ENCODE assay signal across 15 cellular contexts in genomic region chr10:133637202-133637845, GRCh38. TPM values are rescaled to one million over a fixed set of nuclear protein-coding genes. Genes with fewer than 3 reads are reported as not detected.
DNase-seq lines count a peak whose midpoint lies in the region; ATAC-seq, FAIRE-seq and TF ChIP-seq lines count a peak whose summit lies in the region.
"Not testable (repeated sequence)": the region's sequence is repeated elsewhere in the genome, so short reads cannot be mapped to it uniquely, and the experiment has no call there.
"Had no signal": no experiment of that assay in that cellular context is flagged by ENCODE, and none has a peak within 500 bp of the region (broad histone marks: within the 10 kb centered on the region; RNA-seq: fewer than 3 reads in every experiment).

No MANE protein-coding gene starts in this region.

- not testable (repeated sequence) for TF ChIP-seq CTCF in BE2C (IDR thresholded peaks at IDR 0.05; ENCODE audit: low read depth, low read length); K562 (IDR thresholded peaks at IDR 0.05 in 2 of 3, conservative IDR thresholded peaks at IDR 0.05 in 1 of 3; ENCODE audit: insufficient read depth in 2 of 3, low read depth in 1 of 3, low read length in 3 of 3); suprapubic skin (IDR thresholded peaks at IDR 0.05)

- H3K27me3 ChIP-seq in BE2C; K562 (ENCODE audit: control insufficient read depth in 2 of 2, insufficient read depth in 2 of 2, low read length in 2 of 2): not testable (repeated sequence)
- peaks cover 23% of the 10 kb centered on the region for H3K27me3 ChIP-seq in suprapubic skin

- not testable (repeated sequence) for H3K27ac Mint-ChIP-seq in T-helper 2 cell treated with Interferon-gamma antibody and Interleukin-4, amounts not matched to agents 5 μg/mL and 100 μg/mL, for 36 hours; activated T-cell treated with anti-CD3 and anti-CD28 coated beads, Interleukin-2, amount 50 U/mL, for 24 hours; naive thymus-derived CD8-positive, alpha-beta T cell

- H3K4me1 Mint-ChIP-seq in T-helper 2 cell treated with Interferon-gamma antibody and Interleukin-4, amounts not matched to agents 5 μg/mL and 100 μg/mL, for 36 hours (ENCODE audit: low read depth); activated T-cell treated with anti-CD3 and anti-CD28 coated beads, Interleukin-2, amount 50 U/mL, for 24 hours (ENCODE audit: low read depth); naive thymus-derived CD8-positive, alpha-beta T cell: not testable (repeated sequence)

- not testable (repeated sequence) for H3K9me1 ChIP-seq in K562 (ENCODE audit: control insufficient read depth, insufficient read depth, low read length)

- not testable (repeated sequence) for H3K36me3 ChIP-seq in BE2C; K562 (ENCODE audit: control insufficient read depth, insufficient read depth, low read length); suprapubic skin

- TF ChIP-seq RAD21 in K562 (CRISPR knock-in tag; conservative IDR thresholded peaks at IDR 0.05 in 1 of 2, IDR thresholded peaks at IDR 0.05 in 1 of 2), result not testable (repeated sequence)

- H3K9ac ChIP-seq in K562 (ENCODE audit: insufficient read depth in 1 of 2, low read depth in 2 of 2, low read length in 2 of 2), result not testable (repeated sequence)

- DNase-seq in BE2C; T-helper 2 cell treated with Interferon-gamma antibody and Interleukin-4, amounts not matched to agents 5 μg/mL and 100 μg/mL, for 36 hours (ENCODE audit: low spot score); K562 (ENCODE audit: extremely low read depth in 1 of 4, low spot score in 3 of 4); suprapubic skin (ENCODE audit: low spot score in 2 of 2): not testable (repeated sequence)
- DNase-seq in activated T-cell treated with anti-CD3 and anti-CD28 coated beads, Interleukin-2, amount 50 U/mL, for 24 hours, result peak; percentile 48
- DNase-seq in naive thymus-derived CD8-positive, alpha-beta T cell, result peak in 5 of 10 donors; percentile 6 to 38 (median 25)

- not testable (repeated sequence) for FAIRE-seq in K562 (lab: Jason Lieb, UNC)

- TF ChIP-seq POLR2A in K562 (conservative IDR thresholded peaks at IDR 0.05); suprapubic skin (IDR thresholded peaks at IDR 0.05): not testable (repeated sequence)

- peak overlapping the region; percentile 35; the same call in 1 of the 2 replicates for H3K4me3 ChIP-seq in BE2C (ENCODE audit: low read depth, low read length)
- H3K4me3 ChIP-seq in K562, result peak overlapping the region; percentile 25; the same call in 1 of the 2 replicates
- peak overlapping the region; percentile 32 for H3K4me3 ChIP-seq in suprapubic skin

- intact Hi-C loops in K562 (cut with micrococcal nuclease), result not testable (repeated sequence)

- BruUV-seq in K562 (replicated peaks; lab: Mats Ljungman, UMichigan), result not testable (repeated sequence)

- POLR2A ChIA-PET in K562 (lab: Yijun Ruan, JAX); naive thymus-derived CD8-positive, alpha-beta T cell (lab: Charles Lee): not testable (repeated sequence)

- H3K4me3 Mint-ChIP-seq in T-helper 2 cell treated with Interferon-gamma antibody and Interleukin-4, amounts not matched to agents 5 μg/mL and 100 μg/mL, for 36 hours, result peak overlapping the region; percentile 42
- peak overlapping the region; percentile 25 for H3K4me3 Mint-ChIP-seq in activated T-cell treated with anti-CD3 and anti-CD28 coated beads, Interleukin-2, amount 50 U/mL, for 24 hours
- H3K4me3 Mint-ChIP-seq in naive thymus-derived CD8-positive, alpha-beta T cell, result peak overlapping the region in 8 of 10 donors; percentile 7 to 65 (median 46)

- not testable (repeated sequence) for H3K36me3 Mint-ChIP-seq in T-helper 2 cell treated with Interferon-gamma antibody and Interleukin-4, amounts not matched to agents 5 μg/mL and 100 μg/mL, for 36 hours (ENCODE audit: low read depth); activated T-cell treated with anti-CD3 and anti-CD28 coated beads, Interleukin-2, amount 50 U/mL, for 24 hours (ENCODE audit: low read depth); naive thymus-derived CD8-positive, alpha-beta T cell

- not testable (repeated sequence) for H3K9me3 ChIP-seq in BE2C; K562 (replicated peaks; ENCODE audit: control insufficient read depth, insufficient read depth, low read depth, low read length); suprapubic skin

- not testable (repeated sequence) for TF ChIP-seq EP300 in K562 (IDR thresholded peaks at IDR 0.05; ENCODE audit: low read length); suprapubic skin (IDR thresholded peaks at IDR 0.05)

- H3K4me1 ChIP-seq in BE2C; K562 (replicated peaks in 1 of 2; ENCODE audit: control insufficient read depth in 2 of 2, insufficient read depth in 2 of 2, low read length in 2 of 2); suprapubic skin: not testable (repeated sequence)

- not testable (repeated sequence) for H4K20me1 ChIP-seq in K562 (replicated peaks; ENCODE audit: control insufficient read depth, insufficient read depth, low read length)

- peaks cover 12% of the 10 kb centered on the region for H3K27me3 Mint-ChIP-seq in T-helper 2 cell treated with Interferon-gamma antibody and Interleukin-4, amounts not matched to agents 5 μg/mL and 100 μg/mL, for 36 hours (ENCODE audit: low read depth)
- not testable (repeated sequence) for H3K27me3 Mint-ChIP-seq in activated T-cell treated with anti-CD3 and anti-CD28 coated beads, Interleukin-2, amount 50 U/mL, for 24 hours; naive thymus-derived CD8-positive, alpha-beta T cell

- not testable (repeated sequence) for H2AFZ ChIP-seq in K562 (ENCODE audit: low read depth, low read length)

- not testable (repeated sequence) for H3K79me2 ChIP-seq in K562 (ENCODE audit: control insufficient read depth, insufficient read depth, low read length)

- H3K27ac ChIP-seq in K562 (ENCODE audit: extremely low read depth, low read depth, low read length); suprapubic skin: not testable (repeated sequence)

- H3K9me3 Mint-ChIP-seq in T-helper 2 cell treated with Interferon-gamma antibody and Interleukin-4, amounts not matched to agents 5 μg/mL and 100 μg/mL, for 36 hours; activated T-cell treated with anti-CD3 and anti-CD28 coated beads, Interleukin-2, amount 50 U/mL, for 24 hours: not testable (repeated sequence)
- peaks cover 0 to 11% (median 0%) of the 10 kb centered on the region in 9 donors for H3K9me3 Mint-ChIP-seq in naive thymus-derived CD8-positive, alpha-beta T cell

- in situ Hi-C loops in K562 (cut with MboI), result not testable (repeated sequence)

- CTCF ChIA-PET in K562 (lab: Yijun Ruan, JAX; ENCODE audit: low intra/inter-chr PET ratio), result not testable (repeated sequence)

- no CpG with 5 or more reads among the region's 35 CpGs for WGBS in K562 (ENCODE audit: insufficient coverage, low coverage, missing lambda C conversion rate)
- 14% methylated on average over 1 of the region's 35 CpGs for WGBS in suprapubic skin

- not testable (repeated sequence) for H3K4me2 ChIP-seq in K562 (ENCODE audit: insufficient read depth, low read length)

- ATAC-seq in GM19372 (IDR thresholded peaks at IDR 0.05; ENCODE audit: low read depth, unreplicated experiment) (peak; percentile 74), HG03432 (IDR thresholded peaks at IDR 0.05; ENCODE audit: unreplicated experiment) (peak; percentile 70), K562 (peak; percentile 79)
- peak; percentile 76 to 78 for ATAC-seq in naive thymus-derived CD8-positive, alpha-beta T cell

RNA-seq across cellular contexts. Expression of gene FRG2B, which starts 10.7 kb away (rescaled TPM):
- polyA plus RNA-seq in BE2C (2012; ENCODE audit: insufficient read depth, insufficient read length, low read depth), result not detected
- total RNA-seq in K562 (2011; cell fraction: chromatin; rRNA removed; ENCODE audit: low replicate concordance), result not detected in 2 replicates
- not detected in 2 replicates for total RNA-seq in K562 (2011; cell fraction: nucleolus; rRNA removed)
- total RNA-seq in K562 (2011; cell fraction: nucleoplasm; rRNA removed), result not detected in 2 replicates
- total RNA-seq in K562 (2014; rRNA removed) (not detected in 2 replicates), K562 (2014; rRNA removed; fragmentation: Illumina TruSeq; extraction: Trizol) (not detected in 2 replicates), K562 (2015; rRNA removed; fragmentation: Illumina TruSeq; extraction: Trizol) (not detected in 2 replicates), K562 (2021) (not detected in 2 replicates), suprapubic skin (not detected)
- polyA plus RNA-seq in K562 (2011; rRNA removed) (not detected in 2 replicates), K562 (2014; fragmentation: Illumina TruSeq; extraction: Trizol) (not detected in 2 replicates), K562 (2014; fragmentation: Nextera tagmentation; extraction: Ambion mirVana) (not detected), K562 (2014; rRNA removed) (not detected in 2 replicates)
- not detected in 2 replicates for polyA plus RNA-seq in K562 (2011; cell fraction: cytosol; rRNA removed)
- polyA plus RNA-seq in K562 (2011; cell fraction: nucleus; rRNA removed), result not detected in 2 replicates
- polyA plus RNA-seq in K562 (2012), result not detected in 2 replicates
- polyA minus RNA-seq in K562 (2011; rRNA and poly(A)+ RNA removed), result not detected in 2 replicates
- not detected in 2 replicates for polyA minus RNA-seq in K562 (2011; cell fraction: cytosol; rRNA and poly(A)+ RNA removed)
- not detected in 2 replicates for polyA minus RNA-seq in K562 (2011; cell fraction: nucleus; rRNA and poly(A)+ RNA removed)
- total RNA-seq in naive thymus-derived CD8-positive, alpha-beta T cell, result not detected
- not detected for polyA plus RNA-seq in naive thymus-derived CD8-positive, alpha-beta T cell
- total RNA-seq: lower leg skin, mononuclear cell, neural crest cell, right atrium auricular region, spleen had no signal
- polyA plus RNA-seq: CD14-positive monocyte, keratinocyte, spleen had no signal
